9 cellular contexts compared by ENCODE assay signal in genomic region chr2:219560037-219560892, GRCh38. TPM values are rescaled to one million over a fixed set of nuclear protein-coding genes. Genes with fewer than 3 reads are reported as not detected.
DNase-seq lines count a peak whose midpoint lies in the region; ATAC-seq and TF ChIP-seq lines count a peak whose summit lies in the region.
"Had no signal": no experiment of that assay in that cellular context is flagged by ENCODE, and none has a peak within 500 bp of the region (broad histone marks: within the 10 kb centered on the region; RNA-seq: fewer than 3 reads in every experiment).

No MANE protein-coding gene starts in this region.

- H3K9me3 ChIP-seq in RWPE2 (ENCODE audit: severe bottlenecking) (no peaks in the 10 kb centered on the region), tibial nerve (no peaks in the 10 kb centered on the region)

- H3K27ac ChIP-seq in RWPE2 (ENCODE audit: poor library complexity, severe bottlenecking) (no peak overlapping the region), tibial nerve (no peak overlapping the region)
- H3K27ac ChIP-seq: skin epidermis had no signal

- H3K27me3 ChIP-seq in RWPE2 (ENCODE audit: insufficient read depth, poor library complexity, severe bottlenecking): no peaks in the 10 kb centered on the region
- no peaks in the 10 kb centered on the region for H3K27me3 ChIP-seq in tibial nerve

- H3K4me1 ChIP-seq in RWPE2 (ENCODE audit: insufficient read depth, poor library complexity, severe bottlenecking): no peaks in the 10 kb centered on the region
- H3K4me1 ChIP-seq in tibial nerve: peaks cover 0 to 5% (median 0%) of the 10 kb centered on the region in 4 donors

- H3K4me1 Mint-ChIP-seq in activated naive CD8-positive, alpha-beta T cell treated with anti-CD3 and anti-CD28 coated beads, Interleukin-2, amount 10 ng/mL, durations not matched to agents 7 days and 5 days: no peaks in the 10 kb centered on the region
- H3K4me1 Mint-ChIP-seq in activated naive CD8-positive, alpha-beta T cell treated with anti-CD3 and anti-CD28 coated beads for 36 hours: no peaks in the 10 kb centered on the region
- H3K4me1 Mint-ChIP-seq in glutamatergic neuron (ENCODE audit: low read depth, unreplicated experiment): peaks cover 26% of the 10 kb centered on the region

- H3K27me3 Mint-ChIP-seq in activated naive CD8-positive, alpha-beta T cell treated with anti-CD3 and anti-CD28 coated beads, Interleukin-2, amount 10 ng/mL, durations not matched to agents 7 days and 5 days: peaks cover 1% of the 10 kb centered on the region
- H3K27me3 Mint-ChIP-seq in activated naive CD8-positive, alpha-beta T cell treated with anti-CD3 and anti-CD28 coated beads for 36 hours: peaks cover 8% of the 10 kb centered on the region
- H3K27me3 Mint-ChIP-seq in glutamatergic neuron (ENCODE audit: unreplicated experiment): peaks cover 10% of the 10 kb centered on the region

- DNase-seq in activated naive CD8-positive, alpha-beta T cell treated with anti-CD3 and anti-CD28 coated beads, Interleukin-2, amount 10 ng/mL, durations not matched to agents 7 days and 5 days: peak; percentile 34
- DNase-seq in activated naive CD8-positive, alpha-beta T cell treated with anti-CD3 and anti-CD28 coated beads for 36 hours: no peak
- DNase-seq in RWPE2 (ENCODE audit: low spot score) (peak; percentile 42), glutamatergic neuron (no peak), tibial nerve (ENCODE audit: low spot score in 2 of 2) (no peak), NCI-H2227 (lab: John Stamatoyannopoulos, UW; ENCODE audit: unreplicated experiment) (no peak), COLO829 (ENCODE audit: low spot score) (no peak)

- H3K27ac Mint-ChIP-seq in activated naive CD8-positive, alpha-beta T cell treated with anti-CD3 and anti-CD28 coated beads, Interleukin-2, amount 10 ng/mL, durations not matched to agents 7 days and 5 days: no peak overlapping the region
- H3K27ac Mint-ChIP-seq in activated naive CD8-positive, alpha-beta T cell treated with anti-CD3 and anti-CD28 coated beads for 36 hours: no peak overlapping the region
- no peak overlapping the region for H3K27ac Mint-ChIP-seq in glutamatergic neuron (ENCODE audit: unreplicated experiment)

- ATAC-seq in activated naive CD8-positive, alpha-beta T cell treated with anti-CD3 and anti-CD28 coated beads, Interleukin-2, amount 10 ng/mL, durations not matched to agents 7 days and 5 days (ENCODE audit: low read depth): peak; percentile 25
- no peak for ATAC-seq in RWPE2 (ENCODE audit: low read depth)
- no peak for ATAC-seq in HG02759 (IDR thresholded peaks at IDR 0.05; ENCODE audit: unreplicated experiment)

- H3K4me3 ChIP-seq in RWPE2 (ENCODE audit: severe bottlenecking): no peak overlapping the region
- no peak overlapping the region for H3K4me3 ChIP-seq in tibial nerve
- H3K4me3 ChIP-seq: skin epidermis had no signal

- no peak overlapping the region for H3K4me3 Mint-ChIP-seq in activated naive CD8-positive, alpha-beta T cell treated with anti-CD3 and anti-CD28 coated beads, Interleukin-2, amount 10 ng/mL, durations not matched to agents 7 days and 5 days
- H3K4me3 Mint-ChIP-seq in activated naive CD8-positive, alpha-beta T cell treated with anti-CD3 and anti-CD28 coated beads for 36 hours: no peak overlapping the region
- H3K4me3 Mint-ChIP-seq in glutamatergic neuron (ENCODE audit: unreplicated experiment): no peak overlapping the region

- TF ChIP-seq CTCF in RWPE2 (IDR thresholded peaks at IDR 0.05; ENCODE audit: poor library complexity, severe bottlenecking): peak; percentile 82
- peak; percentile 96 for TF ChIP-seq CTCF in glutamatergic neuron (IDR thresholded peaks at IDR 0.05; ENCODE audit: partially characterized antibody, unreplicated experiment)
- peak; percentile 30 to 89 (median 71) for TF ChIP-seq CTCF in tibial nerve (IDR thresholded peaks at IDR 0.05)

- H3K36me3 ChIP-seq in RWPE2 (ENCODE audit: low read depth): no peaks in the 10 kb centered on the region
- peaks cover 0 to 78% (median 0%) of the 10 kb centered on the region in 3 donors for H3K36me3 ChIP-seq in tibial nerve

- TF ChIP-seq POLR2A in tibial nerve (IDR thresholded peaks at IDR 0.05): no peak

- WGBS in tibial nerve, 2 donors: 27 to 29% methylated on average over 7 to 8 of the region's 8 CpGs

- no peak for TF ChIP-seq EP300 in tibial nerve (IDR thresholded peaks at IDR 0.05)

- H3K9me3 Mint-ChIP-seq in activated naive CD8-positive, alpha-beta T cell treated with anti-CD3 and anti-CD28 coated beads, Interleukin-2, amount 10 ng/mL, durations not matched to agents 7 days and 5 days: no peaks in the 10 kb centered on the region
- no peaks in the 10 kb centered on the region for H3K9me3 Mint-ChIP-seq in activated naive CD8-positive, alpha-beta T cell treated with anti-CD3 and anti-CD28 coated beads for 36 hours
- H3K9me3 Mint-ChIP-seq in glutamatergic neuron (ENCODE audit: unreplicated experiment): peaks cover 8% of the 10 kb centered on the region

- H3K36me3 Mint-ChIP-seq in activated naive CD8-positive, alpha-beta T cell treated with anti-CD3 and anti-CD28 coated beads, Interleukin-2, amount 10 ng/mL, durations not matched to agents 7 days and 5 days: no peaks in the 10 kb centered on the region
- H3K36me3 Mint-ChIP-seq in activated naive CD8-positive, alpha-beta T cell treated with anti-CD3 and anti-CD28 coated beads for 36 hours: no peaks in the 10 kb centered on the region
- peaks cover 5% of the 10 kb centered on the region for H3K36me3 Mint-ChIP-seq in glutamatergic neuron (ENCODE audit: unreplicated experiment)

- POLR2A ChIA-PET in activated naive CD8-positive, alpha-beta T cell treated with anti-CD3 and anti-CD28 coated beads, Interleukin-2, amount 10 ng/mL, durations not matched to agents 7 days and 5 days (lab: Charles Lee): interaction anchor here (1.0 kb wide), 1 partner anchor 17 kb away, joined by 3 read pairs; the partner anchor contains the start of genes CHPF and TMEM198

RNA-seq across cellular contexts. Expression of gene OBSL1, which starts 11.1 kb away (rescaled TPM):
- not detected for total RNA-seq in activated naive CD8-positive, alpha-beta T cell treated with anti-CD3 and anti-CD28 coated beads, Interleukin-2, amount 10 ng/mL, durations not matched to agents 7 days and 5 days
- total RNA-seq in activated naive CD8-positive, alpha-beta T cell treated with anti-CD3 and anti-CD28 coated beads for 36 hours: 1 to 10 TPM; 1.7 to 2.0 TPM
- total RNA-seq in glutamatergic neuron (ENCODE audit: unreplicated experiment): 47.9 TPM
- 100 to 1,000 TPM in 2 of 4 donors, 10 to 100 TPM in 2; 85.0 to 135 (median 98.3) TPM for total RNA-seq in tibial nerve

RNA-seq across cellular contexts. Expression of gene INHA, which starts 11.8 kb away (rescaled TPM):
- total RNA-seq in activated naive CD8-positive, alpha-beta T cell treated with anti-CD3 and anti-CD28 coated beads, Interleukin-2, amount 10 ng/mL, durations not matched to agents 7 days and 5 days: not detected
- not detected for total RNA-seq in activated naive CD8-positive, alpha-beta T cell treated with anti-CD3 and anti-CD28 coated beads for 36 hours
- total RNA-seq in glutamatergic neuron (ENCODE audit: unreplicated experiment) (not detected), tibial nerve (1 to 10 TPM in 2 of 4 donors, not detected in 2; 1.1 to 1.4 TPM)

RNA-seq across cellular contexts. Expression of gene TMEM198, which starts 16.4 kb away (rescaled TPM):
- 1 to 10 TPM in 1 of 2 experiments, under 1 TPM in 1; 0.85 to 1.1 TPM for total RNA-seq in activated naive CD8-positive, alpha-beta T cell treated with anti-CD3 and anti-CD28 coated beads, Interleukin-2, amount 10 ng/mL, durations not matched to agents 7 days and 5 days
- 1 to 10 TPM; 3.5 to 4.2 TPM for total RNA-seq in activated naive CD8-positive, alpha-beta T cell treated with anti-CD3 and anti-CD28 coated beads for 36 hours
- total RNA-seq in glutamatergic neuron (ENCODE audit: unreplicated experiment): 40.9 TPM
- 1 to 10 TPM; 1.6 to 2.4 (median 1.9) TPM for total RNA-seq in tibial nerve

RNA-seq across cellular contexts. Expression of gene CHPF, which starts 16.7 kb away (rescaled TPM):
- 1 to 10 TPM; 7.7 to 8.1 TPM for total RNA-seq in activated naive CD8-positive, alpha-beta T cell treated with anti-CD3 and anti-CD28 coated beads, Interleukin-2, amount 10 ng/mL, durations not matched to agents 7 days and 5 days
- total RNA-seq in activated naive CD8-positive, alpha-beta T cell treated with anti-CD3 and anti-CD28 coated beads for 36 hours: 10 to 100 TPM; 21.9 to 23.9 TPM
- 31.1 TPM for total RNA-seq in glutamatergic neuron (ENCODE audit: unreplicated experiment)
- 10 to 100 TPM; 51.3 to 91.2 (median 62.9) TPM for total RNA-seq in tibial nerve

RNA-seq across cellular contexts. Expression of gene STK11IP, which starts 37.4 kb away (rescaled TPM):
- 10 to 100 TPM; 36.3 to 37.5 TPM for total RNA-seq in activated naive CD8-positive, alpha-beta T cell treated with anti-CD3 and anti-CD28 coated beads, Interleukin-2, amount 10 ng/mL, durations not matched to agents 7 days and 5 days
- 10 to 100 TPM; 24.5 to 25.3 TPM for total RNA-seq in activated naive CD8-positive, alpha-beta T cell treated with anti-CD3 and anti-CD28 coated beads for 36 hours
- total RNA-seq in glutamatergic neuron (ENCODE audit: unreplicated experiment): 34.5 TPM
- 10 to 100 TPM; 33.9 to 77.0 (median 72.3) TPM for total RNA-seq in tibial nerve

Comparison
In these comparisons a context has a peak if more than half of its experiments do, and no peak if none do; other contexts are left out.
1. DNase-seq: peak in activated naive CD8-positive, alpha-beta T cell treated with anti-CD3 and anti-CD28 coated beads, Interleukin-2, amount 10 ng/mL, durations not matched to agents 7 days and 5 days (single experiment) and RWPE2 (single experiment); none in activated naive CD8-positive, alpha-beta T cell treated with anti-CD3 and anti-CD28 coated beads for 36 hours (single experiment), glutamatergic neuron (single experiment), tibial nerve (0 of 2), NCI-H2227 (single experiment) and COLO829 (single experiment).
2. RNA of gene OBSL1, which starts 11.1 kb away (total RNA-seq): 85.0 to 135 TPM in tibial nerve and 47.9 TPM in glutamatergic neuron (single experiment); 1.7 to 2.0 TPM in activated naive CD8-positive, alpha-beta T cell treated with anti-CD3 and anti-CD28 coated beads for 36 hours and not detected in activated naive CD8-positive, alpha-beta T cell treated with anti-CD3 and anti-CD28 coated beads, Interleukin-2, amount 10 ng/mL, durations not matched to agents 7 days and 5 days; every median in the first group is over 10 times any median in the second.
3. Peak in every context shown above with its lines, with median percentiles within 50 percentile points of each other: CTCF ChIP-seq.